Comparison of ENCODE assay signal across 13 cellular contexts in the genomic region with DNA sequence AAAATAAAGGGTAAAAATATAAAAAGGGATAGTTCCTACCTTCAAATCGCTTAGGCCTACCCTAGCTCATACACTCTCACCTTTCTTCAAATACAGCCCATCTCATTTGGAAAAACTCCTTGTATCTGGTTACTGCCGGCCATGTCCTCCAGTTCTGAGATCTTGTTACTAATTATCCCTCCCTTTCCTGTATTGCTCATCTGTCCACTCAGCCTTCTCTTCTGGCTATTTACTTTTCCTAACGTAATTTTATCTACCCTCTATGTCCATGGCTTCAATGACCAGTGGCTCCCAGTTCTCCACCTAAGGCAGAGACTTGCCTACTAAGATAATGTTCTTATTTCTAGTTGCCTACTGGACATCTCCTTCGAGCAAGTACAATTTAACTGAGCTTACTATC.
"Had no signal": no experiment of that assay in that cellular context is flagged by ENCODE, and none has a peak within 500 bp of the region (broad histone marks: within the 10 kb centered on the region; RNA-seq: fewer than 3 reads in every experiment).

No MANE protein-coding gene starts in this region.

- DNase-seq: activated CD4-positive, alpha-beta T cell treated with anti-CD3 and anti-CD28 coated beads for 4 hours; activated CD8-positive, alpha-beta T cell treated with anti-CD3 and anti-CD28 coated beads for 36 hours; activated effector memory CD4-positive, alpha-beta T cell treated with Interleukin-2 at 50 U/mL for 16 hours; activated T-cell treated with anti-CD3 and anti-CD28 coated beads, Interleukin-2, amount 50 U/mL, for 4 hours; cortex of kidney; effector CD4-positive, alpha-beta T cell; foreskin keratinocyte; left cardiac atrium; ovary; sigmoid colon; stimulated activated CD4-positive, alpha-beta T cell treated with anti-CD3 and anti-CD28 coated beads, Interleukin-1b, Interleukin-23, amount 100 ng/mL, for 48 hours; stimulated activated naive CD8-positive, alpha-beta T cell treated with anti-CD3 and anti-CD28 coated beads, Interleukin-15, amount 100 ng/mL, for 72 hours; upper lobe of right lung had no signal
